ENCODE assay signal across 1 cellular context in the genomic region with DNA sequence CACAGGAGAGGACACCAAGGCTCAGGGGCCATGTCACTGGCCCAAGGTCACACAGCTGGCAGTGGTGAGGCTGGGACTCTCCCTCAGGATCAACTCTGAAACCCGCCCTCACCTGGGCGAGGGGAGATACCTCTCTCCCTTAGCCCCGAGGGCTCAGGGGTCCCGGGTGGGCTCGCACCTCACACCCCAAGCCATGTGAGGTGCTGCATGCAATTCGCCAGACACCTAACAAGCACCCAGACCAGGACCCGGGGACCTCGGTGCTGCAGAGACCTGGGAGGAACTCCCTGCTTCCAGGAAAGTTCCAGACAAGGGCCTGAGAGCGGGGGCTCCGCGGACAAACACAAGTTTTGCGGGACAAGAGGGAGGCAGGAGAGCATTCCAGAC.
TF ChIP-seq lines count a peak whose summit lies in the region.

No MANE protein-coding gene starts in this region.

TF ChIP-seq in HepG2, 621 proteins besides CTCF, POLR2A, EP300 and RAD21:
- TF ChIP-seq PITX1 (CRISPR knock-in tag; IDR thresholded peaks at IDR 0.05) (no peak), AGO2 (optimal IDR thresholded peaks at IDR 0.05; ENCODE audit: low read depth, low read length) (peak; percentile 3)
